Comparison of ENCODE assay signal across 15 cellular contexts in the genomic region with DNA sequence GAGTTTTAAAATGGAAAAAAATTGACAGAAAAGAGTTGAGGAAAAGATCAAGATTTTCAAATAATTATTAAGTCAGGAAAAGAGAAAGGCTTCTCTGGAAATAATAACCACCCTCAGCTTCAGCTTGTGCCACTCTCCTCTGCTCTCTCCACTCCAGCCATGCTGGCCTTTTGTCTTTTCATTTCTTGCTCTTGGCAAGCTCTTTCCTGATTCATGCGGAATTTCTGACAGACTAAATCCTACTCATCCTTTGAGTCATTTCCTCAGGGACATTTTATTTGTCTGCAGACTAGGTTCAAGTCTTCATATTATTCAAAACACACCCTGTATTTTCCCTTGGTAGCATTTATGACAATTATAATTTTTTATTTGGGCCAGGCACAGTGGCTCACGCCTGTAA. TPM values are rescaled to one million over a fixed set of nuclear protein-coding genes. Genes with fewer than 3 reads are reported as not detected.
DNase-seq lines count a peak whose midpoint lies in the region; ATAC-seq and TF ChIP-seq lines count a peak whose summit lies in the region.
"Had no signal": no experiment of that assay in that cellular context is flagged by ENCODE, and none has a peak within 500 bp of the region (broad histone marks: within the 10 kb centered on the region; RNA-seq: fewer than 3 reads in every experiment).

No MANE protein-coding gene starts in this region.

- H3K9me3 Mint-ChIP-seq in natural killer cell, result peaks cover 5 to 13% of the 10 kb centered on the region in 2 donors

- peaks cover 22% of the 10 kb centered on the region for H3K36me3 Mint-ChIP-seq in natural killer cell

- intact Hi-C loops in natural killer cell (cut with micrococcal nuclease), result no loop called here

- no peak overlapping the region for H3K27ac Mint-ChIP-seq in natural killer cell

- no peak overlapping the region for H3K4me3 ChIP-seq in fibroblast of mammary gland (ENCODE audit: control insufficient read depth, low read depth, low read length)
- no peak overlapping the region for H3K4me3 ChIP-seq in skeletal muscle cell (ENCODE audit: low read depth, low read length)

- H3K27me3 Mint-ChIP-seq in natural killer cell (ENCODE audit: low read depth in 2 of 2), result peaks cover 22 to 27% of the 10 kb centered on the region in 2 donors

- H3K4me3 Mint-ChIP-seq in natural killer cell, result no peak overlapping the region

- TF ChIP-seq CTCF in fibroblast of mammary gland (conservative IDR thresholded peaks at IDR 0.05; ENCODE audit: control insufficient read depth, insufficient read depth, low read depth, low read length), result no peak
- TF ChIP-seq CTCF in natural killer cell (IDR thresholded peaks at IDR 0.05), result no peak

- H3K4me1 Mint-ChIP-seq in natural killer cell, result no peaks in the 10 kb centered on the region

- DNase-seq in GM04504 (ENCODE audit: low read depth) (peak; percentile 84), SW 1271 (lab: John Stamatoyannopoulos, UW) (peak; percentile 71 to 83), fibroblast of mammary gland (ENCODE audit: low read depth) (peak; percentile 98), skeletal muscle cell (ENCODE audit: low read depth) (peak; percentile 93), NCI-H1694 (lab: John Stamatoyannopoulos, UW) (no peak), NCI-H526 (lab: John Stamatoyannopoulos, UW) (no peak), natural killer cell (no peak)
- DNase-seq: activated naive CD4-positive, alpha-beta T cell treated with Interleukin-2 at 50 U/mL for 16 hours; DMS153; NCI-H1105 treated with DMSO at 0.1 percent for 48 hours; RPMI8226; stimulated activated naive CD4-positive, alpha-beta T cell had no signal

- ATAC-seq in GM19397 (IDR thresholded peaks at IDR 0.05; ENCODE audit: unreplicated experiment) (no peak), natural killer cell (no peak)
- ATAC-seq: activated CD4-positive, CD25-positive, alpha-beta regulatory T cell treated with anti-CD3 and anti-CD28 coated beads, Interleukin-2, amount 50 U/mL, for 24 hours had no signal

RNA-seq across cellular contexts. Expression of a gene that starts 7.7 kb away (rescaled TPM):
- total RNA-seq in natural killer cell, result not detected
- total RNA-seq: H1 had no signal

Comparison
In these comparisons a context has a peak if more than half of its experiments do, and no peak if none do; other contexts are left out.
1. DNase-seq: peak in GM04504 (single experiment), SW 1271 (2 of 2), fibroblast of mammary gland (single experiment) and skeletal muscle cell (single experiment); none in NCI-H1694 (single experiment), NCI-H526 (0 of 2) and natural killer cell (single experiment).